In the genomic region with DNA sequence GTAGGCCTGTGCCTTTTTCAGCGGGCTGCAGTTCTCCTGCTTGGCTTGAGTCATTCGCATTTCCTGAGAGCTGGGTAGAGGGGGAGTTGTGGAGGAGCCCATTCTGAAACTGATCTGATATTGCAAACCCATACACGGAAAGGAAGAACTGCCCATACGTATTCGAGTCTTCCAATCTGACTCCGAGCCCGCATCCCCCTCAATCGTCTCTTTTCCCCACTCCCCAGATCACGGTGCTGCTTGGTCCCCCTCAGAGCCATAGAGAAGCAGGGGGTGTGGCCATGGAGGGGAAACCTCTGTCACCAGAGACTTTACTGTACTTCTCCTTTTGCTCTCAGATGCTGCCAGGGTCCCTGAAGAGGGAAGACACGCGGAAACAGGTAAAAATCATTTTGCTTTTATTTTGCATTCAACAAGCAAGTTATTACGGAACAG, we compare ENCODE assay signal across 12 cellular contexts. TPM values are rescaled to one million over a fixed set of nuclear protein-coding genes. Genes with fewer than 3 reads are reported as not detected.
DNase-seq lines count a peak whose midpoint lies in the region; ATAC-seq and TF ChIP-seq lines count a peak whose summit lies in the region.
"Had no signal": no experiment of that assay in that cellular context is flagged by ENCODE, and none has a peak within 500 bp of the region (broad histone marks: within the 10 kb centered on the region; RNA-seq: fewer than 3 reads in every experiment).

A gene (plus strand): TSS at position 337 of the 435 bp plus-strand sequence. CDS start 2,854 bp downstream, outside the sequence.

- H3K4me3 Mint-ChIP-seq in naive B cell, result peak within 1 kb of the TSS; percentile 83 to 98 (median 94)

- peak; percentile 65 to 70 for ATAC-seq in naive B cell (ENCODE audit: low read depth in 2 of 2)
- no peak for ATAC-seq in heart right ventricle

- no peaks in the 10 kb centered on the region for H3K36me3 ChIP-seq in H7 (replicated peaks; ENCODE audit: control insufficient read depth, insufficient read depth, low read length)
- H3K36me3 ChIP-seq in heart right ventricle, result no peaks in the 10 kb centered on the region

- peak within 1 kb of the TSS; percentile 91 to 99 (median 98) for H3K27ac Mint-ChIP-seq in naive B cell

- DNase-seq in H7 (peak; percentile 36), SKM-1 (lab: John Stamatoyannopoulos, UW; ENCODE audit: unreplicated experiment) (peak; percentile 30), naive B cell (peak; percentile 87), cardiac septum (ENCODE audit: low spot score) (no peak), heart right ventricle (no peak), D341Med (ENCODE audit: low spot score) (no peak)
- no peak for DNase-seq in stimulated activated CD4-positive, alpha-beta T cell treated with anti-CD3 and anti-CD28 coated beads, Interleukin-4, amount 100 ng/mL, for 1 hour
- DNase-seq: activated effector memory CD4-positive, alpha-beta T cell treated with Interleukin-2 at 50 U/mL for 16 hours; Caco-2; glutamatergic neuron; T-helper 2 cell had no signal

- no peaks in the 10 kb centered on the region for H3K9me3 ChIP-seq in heart right ventricle
- H3K9me3 ChIP-seq: Caco-2 had no signal

- H3K4me1 ChIP-seq in heart right ventricle, result peaks cover 0 to 10% (median 0%) of the 10 kb centered on the region in 9 donors
- H3K4me1 ChIP-seq: Caco-2 had no signal

- H3K4me1 Mint-ChIP-seq in naive B cell, result peaks cover 67 to 84% (median 80%) of the 10 kb centered on the region in 3 donors

- TF ChIP-seq POLR2A in GM10847 (IDR thresholded peaks at IDR 0.05; ENCODE audit: extremely low read depth, insufficient read length), result peak; percentile 44

- peaks cover 26 to 31% of the 10 kb centered on the region in 2 donors for H3K36me3 Mint-ChIP-seq in naive B cell

- H3K9me3 Mint-ChIP-seq in naive B cell, result peaks cover 0 to 1% (median 0%) of the 10 kb centered on the region in 7 donors

- TF ChIP-seq CTCF in heart right ventricle (IDR thresholded peaks at IDR 0.05), result no peak

- H3K27me3 Mint-ChIP-seq in naive B cell, result no peaks in the 10 kb centered on the region

- no peak within 1 kb of the TSS for H3K27ac ChIP-seq in heart right ventricle

- intact Hi-C loops in cardiac septum (cut with DNase I), result no loop called here
- intact Hi-C loops in heart right ventricle (cut with DNase I), result no loop called here

- H3K27me3 ChIP-seq in H7 (ENCODE audit: control insufficient read depth, insufficient read depth, low read length) (no peaks in the 10 kb centered on the region), heart right ventricle (peaks cover 0 to 50% (median 32%) of the 10 kb centered on the region in 7 donors)

- WGBS in heart right ventricle, 2 donors, result 74 to 79% methylated on average over 12 of the region's 12 CpGs

- H3K4me3 ChIP-seq in H7 (ENCODE audit: insufficient read depth, low read depth, low read length) (no peak within 1 kb of the TSS), heart right ventricle (no peak within 1 kb of the TSS)

RNA-seq across cellular contexts. Expression of the gene that starts here (rescaled TPM):
- 0.44 TPM in 1 of 2 replicates, not detected in the other for total RNA-seq in H7 (2014; rRNA removed; shearing (Covaris generic))
- polyA plus RNA-seq in naive B cell (ENCODE audit: low read depth in 6 of 6) (100 to 1,000 TPM; 364 to 971 (median 552) TPM), heart right ventricle (under 1 TPM; 0.07 to 0.12 TPM)
- total RNA-seq in cardiac septum (0.70 TPM), heart right ventricle (1 to 10 TPM in 1 of 10 donors, under 1 TPM in 7, not detected in 2; 0.22 to 1.6 (median 0.49) TPM)
- total RNA-seq: Caco-2 had no signal

Comparison
In these comparisons a context has a peak if more than half of its experiments do, and no peak if none do; other contexts are left out.
1. RNA of the gene that starts here (polyA plus RNA-seq): 364 to 971 TPM in naive B cell; 0.07 to 0.12 TPM in heart right ventricle; every median in the first group is over 100 times any median in the second.
2. Peak in DNase-seq in H7; RNA of the gene not detected or under 1 TPM.
3. DNase-seq: peak in SKM-1 (single experiment) and naive B cell (single experiment); none in stimulated activated CD4-positive, alpha-beta T cell treated with anti-CD3 and anti-CD28 coated beads, Interleukin-4, amount 100 ng/mL, for 1 hour (single experiment), cardiac septum (single experiment), heart right ventricle (0 of 2) and D341Med (single experiment).
4. ATAC-seq: peak in naive B cell (2 of 2); none in heart right ventricle (0 of 8).